ENCODE assay signal across 13 cellular contexts in genomic region chr12:121783771-121784170, GRCh38. TPM values are rescaled to one million over a fixed set of nuclear protein-coding genes. Genes with fewer than 3 reads are reported as not detected.
DNase-seq lines count a peak whose midpoint lies in the region; ATAC-seq and TF ChIP-seq lines count a peak whose summit lies in the region.
"Had no signal": no experiment of that assay in that cellular context is flagged by ENCODE, and none has a peak within 500 bp of the region (broad histone marks: within the 10 kb centered on the region; RNA-seq: fewer than 3 reads in every experiment).

No MANE protein-coding gene starts in this region.

- H3K27ac ChIP-seq in SK-N-SH (ENCODE audit: low read depth in 2 of 2, low read length in 1 of 2) = peak overlapping the region in 1 of 2 experiments; percentile 53; a peak in 2 of 4 replicates
- H3K27ac ChIP-seq in PC-3 (ENCODE audit: low read length) = peak overlapping the region; percentile 88
- no peak overlapping the region for H3K27ac ChIP-seq in mammary epithelial cell (ENCODE audit: insufficient read depth, low read depth, low read length)

- dilution Hi-C loops in mammary epithelial cell (cut with HindIII; ENCODE audit: low sequenced_read_pairs) = no loop called here

- H3K79me2 ChIP-seq in SK-N-SH (ENCODE audit: insufficient read depth) (no peaks in the 10 kb centered on the region; the same call in 1 of the 2 replicates), PC-3 (ENCODE audit: low read length) (peaks cover 69% of the 10 kb centered on the region), mammary epithelial cell (ENCODE audit: insufficient read depth, low read length) (no peaks in the 10 kb centered on the region)

- peaks cover 28% of the 10 kb centered on the region for H3F3A ChIP-seq in SK-N-SH (replicated peaks; ENCODE audit: insufficient read depth)
- peaks cover 4% of the 10 kb centered on the region for H3F3A ChIP-seq in PC-3 (ENCODE audit: low read length, unreplicated experiment)

- H3K4me3 ChIP-seq in SK-N-SH (ENCODE audit: low read depth in 2 of 2, low read length in 1 of 2) (no peak overlapping the region), PC-3 (ENCODE audit: low read length) (peak overlapping the region; percentile 15; the same call in 1 of the 2 replicates), mammary epithelial cell (replicated peaks in 1 of 3; ENCODE audit: insufficient read depth in 1 of 3, low read depth in 2 of 3, low read length in 3 of 3) (no peak overlapping the region)

- BruUV-seq in PC-3 (replicated peaks; lab: Mats Ljungman, UMichigan) (no TSS peak), mammary epithelial cell (replicated peaks; lab: Mats Ljungman, UMichigan) (no TSS peak)

- H3K4me2 ChIP-seq in SK-N-SH = 0 out of 2 replicates have a peak overlapping the region, but pooled peaks have one; percentile 11
- H3K4me2 ChIP-seq in PC-3 (ENCODE audit: low read length) = peak overlapping the region; percentile 62
- H3K4me2 ChIP-seq in mammary epithelial cell (ENCODE audit: insufficient read depth, low read depth, low read length) = no peak overlapping the region

- no peak for TF ChIP-seq CTCF in SK-N-SH (IDR thresholded peaks at IDR 0.05)
- no peak for TF ChIP-seq CTCF in PC-3 (conservative IDR thresholded peaks at IDR 0.05; ENCODE audit: low read depth, low read length)
- no peak for TF ChIP-seq CTCF in mammary epithelial cell (conservative IDR thresholded peaks at IDR 0.05 in 1 of 2, IDR thresholded peaks at IDR 0.05 in 1 of 2; ENCODE audit: extremely low read depth in 1 of 2, insufficient read depth in 1 of 2, low read depth in 1 of 2, low read length in 2 of 2)
- TF ChIP-seq CTCF in nephron progenitor cell (IDR thresholded peaks at IDR 0.05) = no peak

- H2AFZ ChIP-seq in SK-N-SH (ENCODE audit: low read depth) = no peak overlapping the region
- no peak overlapping the region for H2AFZ ChIP-seq in PC-3 (ENCODE audit: low read length)
- no peak overlapping the region for H2AFZ ChIP-seq in mammary epithelial cell (ENCODE audit: low read depth, low read length)

- peaks cover 5% of the 10 kb centered on the region for H3K36me3 Mint-ChIP-seq in nephron progenitor cell (ENCODE audit: low read depth)

- no peaks in the 10 kb centered on the region for H3K27me3 ChIP-seq in SK-N-SH (ENCODE audit: insufficient read depth)
- no peaks in the 10 kb centered on the region for H3K27me3 ChIP-seq in PC-3 (ENCODE audit: low read length)
- no peaks in the 10 kb centered on the region for H3K27me3 ChIP-seq in mammary epithelial cell (ENCODE audit: insufficient read depth, low read length)
- H3K27me3 ChIP-seq: brain microvascular endothelial cell had no signal

- WGBS in SK-N-SH (ENCODE audit: low lambda C conversion rate) = 77% methylated on average over 6 of the region's 6 CpGs
- WGBS in mammary epithelial cell (ENCODE audit: low coverage, missing lambda C conversion rate) = 63% methylated on average over 5 of the region's 6 CpGs

- CTCF ChIA-PET in SK-N-SH (lab: Yijun Ruan, JAX) = interaction anchor here (1.3 to 25.7 kb wide), 4 partner anchors 9 to 28 kb away, joined by 4 to 382 read pairs (median 11); partner anchors contain the start of gene RHOF
- CTCF ChIA-PET in PC-3 (lab: Charles Lee) = interaction anchor here (1.8 kb wide), 1 partner anchor 11 kb away, joined by 13 read pairs; no protein-coding TSS in a partner anchor
- CTCF ChIA-PET in mammary epithelial cell (lab: Charles Lee; ENCODE audit: low non-redundant PET) = no interaction called here

- H3K9me2 ChIP-seq in SK-N-SH (no peaks in the 10 kb centered on the region), PC-3 (replicated peaks; ENCODE audit: low read length) (no peaks in the 10 kb centered on the region)

- in situ Hi-C loops in mammary epithelial cell (cut with MboI; ENCODE audit: low sequenced_read_pairs in 2 of 2) = no loop called here

- peaks cover 25% of the 10 kb centered on the region for H3K4me1 Mint-ChIP-seq in nephron progenitor cell

- H3K9ac ChIP-seq in SK-N-SH (no peak overlapping the region), PC-3 (ENCODE audit: low read length) (peak overlapping the region; percentile 75), mammary epithelial cell (ENCODE audit: insufficient read depth, low read length) (peak overlapping the region; percentile 36)

- no peaks in the 10 kb centered on the region for H3K9me3 Mint-ChIP-seq in nephron progenitor cell

- no peak for ATAC-seq in SK-N-SH treated with all-trans-retinoic acid at 6 μM for 48 hours
- ATAC-seq in PC-3 = no peak
- ATAC-seq in GM19324 (IDR thresholded peaks at IDR 0.05; ENCODE audit: low FRiP score, unreplicated experiment) = no peak
- no peak for ATAC-seq in left colon

- H3K36me3 ChIP-seq in SK-N-SH (replicated peaks in 1 of 2; ENCODE audit: control insufficient read depth in 1 of 2, insufficient read depth in 2 of 2, low read length in 1 of 2) (peaks cover 0 to 10% of the 10 kb centered on the region in 2 experiments), PC-3 (ENCODE audit: low read depth, low read length) (peaks cover 46% of the 10 kb centered on the region), mammary epithelial cell (ENCODE audit: insufficient read depth, low read length) (no peaks in the 10 kb centered on the region)

- H3K9me3 ChIP-seq in SK-N-SH (no peaks in the 10 kb centered on the region), PC-3 (ENCODE audit: low read length) (no peaks in the 10 kb centered on the region), mammary epithelial cell (replicated peaks; ENCODE audit: insufficient read depth, low read length) (no peaks in the 10 kb centered on the region)

- DNase-seq in SK-N-SH (no peak), PC-3 (peak; percentile 69), mammary epithelial cell (peak; percentile 48), nephron progenitor cell (no peak), left colon (no peak)
- no peak for DNase-seq in stimulated activated CD4-positive, alpha-beta T cell treated with anti-CD3 and anti-CD28 coated beads, Interleukin-4, amount 100 ng/mL, for 24 hours
- DNase-seq: 8988T, DMS53, islet precursor cell, NCI-H524 treated with DMSO at 0.1 percent for 48 hours had no signal

- POLR2A ChIA-PET in SK-N-SH (lab: Yijun Ruan, JAX) = no interaction called here
- POLR2A ChIA-PET in PC-3 (lab: Charles Lee; ENCODE audit: unreplicated experiment) = no interaction called here

- intact Hi-C loops in PC-3 (cut with micrococcal nuclease) (loop anchor here (1.0 kb wide), 1 partner anchor 11 kb away; no protein-coding TSS in a partner anchor), mammary epithelial cell (cut with micrococcal nuclease) (no loop called here), left colon (cut with DNase I, micrococcal nuclease) (no loop called here)

- TF ChIP-seq EP300 in SK-N-SH (IDR thresholded peaks at IDR 0.05; ENCODE audit: borderline replicate concordance in 1 of 2, low read depth in 1 of 2, low read length in 1 of 2) = no peak

- H4K20me1 ChIP-seq in SK-N-SH (ENCODE audit: insufficient read depth) (no peaks in the 10 kb centered on the region; the same call in 1 of the 2 replicates), PC-3 (ENCODE audit: low read length) (0 out of 2 replicates have a peak, but pooled peaks cover 10% of the 10 kb centered on the region), mammary epithelial cell (ENCODE audit: insufficient read depth, low read length) (no peaks in the 10 kb centered on the region)

- H3K27me3 Mint-ChIP-seq in nephron progenitor cell (ENCODE audit: low read depth, poor library complexity) = peaks cover 2% of the 10 kb centered on the region

- no peak overlapping the region for H3K4me3 Mint-ChIP-seq in nephron progenitor cell

- H3K27ac Mint-ChIP-seq in nephron progenitor cell = peak overlapping the region; percentile 89

- TF ChIP-seq RAD21 in SK-N-SH (IDR thresholded peaks at IDR 0.05; ENCODE audit: low read length) = no peak

- peaks cover 0 to 13% of the 10 kb centered on the region in 2 experiments; a peak in 2 of 4 replicates for H3K4me1 ChIP-seq in SK-N-SH (ENCODE audit: control insufficient read depth in 1 of 2, insufficient read depth in 2 of 2, low read depth in 1 of 2, low read length in 1 of 2)
- H3K4me1 ChIP-seq in PC-3 (ENCODE audit: insufficient read depth, low read length) = peaks cover 57% of the 10 kb centered on the region
- H3K4me1 ChIP-seq in mammary epithelial cell (ENCODE audit: insufficient read depth, low read length) = peaks cover 21% of the 10 kb centered on the region

TF ChIP-seq in SK-N-SH, 30 proteins besides CTCF, POLR2A, EP300 and RAD21 (continues in another document):
- TF ChIP-seq YY1 (IDR thresholded peaks at IDR 0.05; ENCODE audit: low read depth) (no peak), EZH2phosphoT487 (IDR thresholded peaks at IDR 0.05; ENCODE audit: borderline replicate concordance, low read depth) (no peak), RFX5 (IDR thresholded peaks at IDR 0.05; ENCODE audit: low read length) (no peak), FOXJ3 (CRISPR knock-in tag; IDR thresholded peaks at IDR 0.05) (no peak), FOXM1 (IDR thresholded peaks at IDR 0.05; ENCODE audit: low read depth) (no peak)

TF ChIP-seq in SK-N-SH treated with all-trans-retinoic acid at 6 μM for 48 hours, 23 proteins besides CTCF, POLR2A, EP300 and RAD21 (continues in another document):
- TF ChIP-seq ZC3H10 (CRISPR knock-in tag; IDR thresholded peaks at IDR 0.05) = no peak

RNA-seq across cellular contexts. Expression of gene RHOF, which starts 9.7 kb away (rescaled TPM):
- polyA plus RNA-seq in SK-N-SH (2012; rRNA removed) (5.0 and 5.3 TPM in 2 replicates), mammary epithelial cell (1.4 TPM)
- polyA plus RNA-seq in SK-N-SH (2012; cell fraction: cytosol; rRNA removed) = 2.3 and 2.8 TPM in 2 replicates
- polyA plus RNA-seq in SK-N-SH (2012; cell fraction: nucleus; rRNA removed) = 19.5 and 20.2 TPM in 2 replicates
- total RNA-seq in PC-3 (2014; rRNA removed) (232 TPM in 2 replicates), mammary epithelial cell (1 to 10 TPM; 4.4 to 6.2 TPM), left colon (100 to 1,000 TPM in 1 of 2 donors, 10 to 100 TPM in 1; 60.3 to 148 TPM)
- 0.26 TPM for polyA minus RNA-seq in mammary epithelial cell

RNA-seq across cellular contexts. Expression of gene SETD1B, which starts 20.0 kb away (rescaled TPM):
- polyA plus RNA-seq in SK-N-SH (2012; rRNA removed) = 1.2 and 2.0 TPM in 2 replicates
- 1.5 and 1.8 TPM in 2 replicates for polyA plus RNA-seq in SK-N-SH (2012; cell fraction: cytosol; rRNA removed)
- 8.4 and 11.5 TPM in 2 replicates for polyA plus RNA-seq in SK-N-SH (2012; cell fraction: nucleus; rRNA removed)
- total RNA-seq in PC-3 (2014; rRNA removed) = 7.5 and 13.0 TPM in 2 replicates
- total RNA-seq in mammary epithelial cell = 10 to 100 TPM in 1 of 2 donors, 1 to 10 TPM in 1; 4.3 to 16.0 TPM
- polyA plus RNA-seq in mammary epithelial cell = 0.94 TPM
- polyA minus RNA-seq in mammary epithelial cell = 5.4 TPM
- 10 to 100 TPM; 24.6 to 27.5 TPM for total RNA-seq in left colon

Comparison
In these comparisons a context has a peak if more than half of its experiments do, and no peak if none do; other contexts are left out.
1. DNase-seq: peak in PC-3 (single experiment) and mammary epithelial cell (single experiment); none in SK-N-SH (single experiment), nephron progenitor cell (single experiment), left colon (0 of 2) and stimulated activated CD4-positive, alpha-beta T cell treated with anti-CD3 and anti-CD28 coated beads, Interleukin-4, amount 100 ng/mL, for 24 hours (single experiment).
2. RNA of gene RHOF, which starts 9.7 kb away (total RNA-seq): 232 TPM in PC-3 and 60.3 to 148 TPM in left colon; 4.4 to 6.2 TPM in mammary epithelial cell; every median in the first group is over 4 times any median in the second.